8 cellular contexts compared by ENCODE assay signal in genomic region chrX:49761481-49761880, GRCh38.
DNase-seq lines count a peak whose midpoint lies in the region; FAIRE-seq and TF ChIP-seq lines count a peak whose summit lies in the region.

No MANE protein-coding gene starts in this region.

- peaks cover 1% of the 10 kb centered on the region; the same call in 1 of the 2 replicates for H3K27me3 ChIP-seq in OCI-LY3 (ENCODE audit: low read depth, low read length)

- H3K79me2 ChIP-seq in OCI-LY3 (ENCODE audit: low read length): no peaks in the 10 kb centered on the region

- H3K4me3 ChIP-seq in GM12865 (ENCODE audit: low read depth, low read length): no peak overlapping the region
- no peak overlapping the region for H3K4me3 ChIP-seq in OCI-LY3 (ENCODE audit: low read length)
- no peak overlapping the region for H3K4me3 ChIP-seq in lower leg skin (ENCODE audit: low read depth, poor library complexity, severe bottlenecking)

- no peaks in the 10 kb centered on the region for H3K9me3 ChIP-seq in OCI-LY3 (ENCODE audit: insufficient read depth, low read length)

- no peak for TF ChIP-seq POLR2A in lower leg skin (IDR thresholded peaks at IDR 0.05)

- no peaks in the 10 kb centered on the region for H4K20me1 ChIP-seq in OCI-LY3 (ENCODE audit: insufficient read depth, low read length)

- peaks cover 13% of the 10 kb centered on the region for H3K4me1 ChIP-seq in OCI-LY3 (ENCODE audit: low read length)

- H3K27ac ChIP-seq in OCI-LY3 (ENCODE audit: low read length): no peak overlapping the region

- H2AFZ ChIP-seq in OCI-LY3 (ENCODE audit: low read depth, low read length): no peak overlapping the region

- no peak overlapping the region for H3K9ac ChIP-seq in OCI-LY3 (ENCODE audit: low read length)

- DNase-seq in ACHN: peak; percentile 8
- DNase-seq in GM12865 (ENCODE audit: low read depth): peak; percentile 9
- DNase-seq in fibroblast of peridontal ligament (ENCODE audit: extremely low read depth): peak; percentile 5
- DNase-seq in urothelium cell line (ENCODE audit: low spot score): peak; percentile 11
- DNase-seq in activated CD8-positive, alpha-beta memory T cell treated with anti-CD3 and anti-CD28 coated beads, Interleukin-2, amount 50 U/mL, for 48 hours: no peak
- DNase-seq in lower leg skin (ENCODE audit: low spot score in 2 of 2): no peak
- DNase-seq in stimulated activated CD4-positive, alpha-beta T cell treated with anti-CD3 and anti-CD28 coated beads, Interleukin-12 subunit alpha, Interleukin-12 subunit beta, amount 100 ng/mL, for 4 hours: no peak

- peak; percentile 52 for TF ChIP-seq CTCF in GM12865 (IDR thresholded peaks at IDR 0.05; ENCODE audit: insufficient read depth, low read depth, low read length, missing control alignments)
- TF ChIP-seq CTCF in OCI-LY3 (IDR thresholded peaks at IDR 0.05; ENCODE audit: low read depth, low read length): peak; percentile 55
- no peak for TF ChIP-seq CTCF in lower leg skin (IDR thresholded peaks at IDR 0.05)

- intact Hi-C loops in lower leg skin (cut with DNase I; ENCODE audit: low total_unique reads): no loop called here

- FAIRE-seq in urothelium cell line (lab: Jason Lieb, UNC): no peak

- WGBS in lower leg skin, 2 donors: 10 to 12% methylated on average over 2 of the region's 2 CpGs

- no peaks in the 10 kb centered on the region for H3K36me3 ChIP-seq in OCI-LY3 (replicated peaks; ENCODE audit: low read depth, low read length)

- in situ Hi-C loops in ACHN (cut with HindIII; ENCODE audit: low pct_ligation_motif_present, low pct_unique_long_range_greater_than_20kb, low sequenced_read_pairs): no loop called here

- H3K4me2 ChIP-seq in OCI-LY3 (ENCODE audit: low read length): no peak overlapping the region

Comparison
In these comparisons a context has a peak if more than half of its experiments do, and no peak if none do; other contexts are left out.
1. DNase-seq: peak in ACHN (single experiment), GM12865 (single experiment), fibroblast of peridontal ligament (single experiment) and urothelium cell line (single experiment); none in activated CD8-positive, alpha-beta memory T cell treated with anti-CD3 and anti-CD28 coated beads, Interleukin-2, amount 50 U/mL, for 48 hours (single experiment), lower leg skin (0 of 2) and stimulated activated CD4-positive, alpha-beta T cell treated with anti-CD3 and anti-CD28 coated beads, Interleukin-12 subunit alpha, Interleukin-12 subunit beta, amount 100 ng/mL, for 4 hours (single experiment).
2. CTCF ChIP-seq: peak in GM12865 (single experiment) and OCI-LY3 (single experiment); none in lower leg skin (0 of 3).